28 cellular contexts compared by ENCODE assay signal in the genomic region with DNA sequence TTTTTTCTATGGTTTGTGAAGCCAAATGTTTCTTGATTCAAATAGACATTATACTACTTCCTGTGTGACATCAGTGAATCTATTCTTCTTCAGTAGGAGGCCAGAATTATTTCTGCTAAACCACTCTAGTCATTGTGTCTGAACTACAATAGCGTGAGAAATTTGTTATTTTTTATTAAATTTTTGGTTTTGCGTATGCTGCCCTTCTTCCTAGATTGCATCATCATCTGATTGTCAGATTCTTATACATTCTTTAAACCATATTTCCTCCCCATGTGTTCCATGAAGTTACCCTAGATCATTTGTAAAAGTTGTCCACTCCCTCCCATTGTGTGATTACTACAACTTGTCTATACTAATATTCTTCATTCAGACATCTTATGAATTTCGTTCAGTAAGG.
"Had no signal": no experiment of that assay in that cellular context is flagged by ENCODE, and none has a peak within 500 bp of the region (broad histone marks: within the 10 kb centered on the region; RNA-seq: fewer than 3 reads in every experiment).

No MANE protein-coding gene starts in this region.

- H3K27ac ChIP-seq: ovary, parathyroid adenoma, psoas muscle, skin epidermis, suprapubic skin, testis, tibial artery, transverse colon, upper lobe of right lung, vagina had no signal

- DNase-seq: naive thymus-derived CD8-positive, alpha-beta T cell; nephron progenitor cell; occipital lobe; ovary; posterior cingulate gyrus; psoas muscle; right cardiac atrium; spleen; stimulated activated CD4-positive, alpha-beta T cell treated with anti-CD3 and anti-CD28 coated beads, Interleukin-12 subunit alpha, Interleukin-12 subunit beta, amount 100 ng/mL, for 4 hours; stimulated activated CD4-positive, alpha-beta T cell treated with anti-CD3 and anti-CD28 coated beads, Interleukin-1b, Interleukin-23, amount 100 ng/mL, for 48 hours; stimulated activated CD4-positive, alpha-beta T cell treated with anti-CD3 and anti-CD28 coated beads, Interleukin-4, amount 100 ng/mL, for 1 hour; stimulated activated CD4-positive, alpha-beta T cell treated with anti-CD3 and anti-CD28 coated beads, Interleukin-4, amount 100 ng/mL, for 4 hours; stimulated activated CD8-positive, alpha-beta memory T cell treated with anti-CD3 and anti-CD28 coated beads, Interleukin-4, amount 100 ng/mL, for 48 hours; stimulated activated naive CD4-positive, alpha-beta T cell; stimulated activated naive CD8-positive, alpha-beta T cell treated with anti-CD3 and anti-CD28 coated beads, Interleukin-15, amount 100 ng/mL, for 72 hours; stimulated activated naive CD8-positive, alpha-beta T cell treated with anti-CD3 and anti-CD28 coated beads, Interleukin-15, Interleukin-2, amounts not matched to agents 100 U/mL and 50 U/mL, for 24 hours; substantia nigra; testis; tibial artery; transverse colon; upper lobe of right lung had no signal

- H3K4me2 ChIP-seq: smooth muscle cell had no signal

- H3K9ac ChIP-seq: parathyroid adenoma had no signal

- H3K4me3 ChIP-seq: ovary, psoas muscle, skin epidermis, smooth muscle cell, spleen, suprapubic skin, testis, tibial artery, transverse colon, upper lobe of right lung, vagina had no signal

- H2AFZ ChIP-seq: parathyroid adenoma had no signal

- H3K79me2 ChIP-seq: parathyroid adenoma had no signal

- ATAC-seq: naive thymus-derived CD8-positive, alpha-beta T cell; natural killer cell treated with Interleukin-12 subunit alpha and Interleukin-12 subunit beta and Interleukin-15 and Interleukin-18, amount 100 ng/mL, for 72 hours; psoas muscle; right cardiac atrium; sciatic nerve; stimulated activated naive CD8-positive, alpha-beta T cell treated with anti-CD3 and anti-CD28 coated beads, Interleukin-15, amount 100 ng/mL, for 72 hours; stimulated activated naive CD8-positive, alpha-beta T cell treated with anti-CD3 and anti-CD28 coated beads, Interleukin-15, Interleukin-2, amounts not matched to agents 100 U/mL and 50 U/mL, for 24 hours; upper lobe of right lung had no signal

- H3K4me1 ChIP-seq: parathyroid adenoma, psoas muscle, spleen, suprapubic skin, testis, transverse colon, upper lobe of right lung, vagina had no signal

- H3K27me3 ChIP-seq: ovary, spleen, suprapubic skin, testis, tibial artery, transverse colon, upper lobe of right lung, vagina had no signal

- H3K9me3 ChIP-seq: ovary, testis, transverse colon, vagina had no signal

- H3K36me3 ChIP-seq: ovary, spleen, suprapubic skin, tibial artery, transverse colon, upper lobe of right lung, vagina had no signal
